ENCODE assay signal across 24 cellular contexts in the genomic region with DNA sequence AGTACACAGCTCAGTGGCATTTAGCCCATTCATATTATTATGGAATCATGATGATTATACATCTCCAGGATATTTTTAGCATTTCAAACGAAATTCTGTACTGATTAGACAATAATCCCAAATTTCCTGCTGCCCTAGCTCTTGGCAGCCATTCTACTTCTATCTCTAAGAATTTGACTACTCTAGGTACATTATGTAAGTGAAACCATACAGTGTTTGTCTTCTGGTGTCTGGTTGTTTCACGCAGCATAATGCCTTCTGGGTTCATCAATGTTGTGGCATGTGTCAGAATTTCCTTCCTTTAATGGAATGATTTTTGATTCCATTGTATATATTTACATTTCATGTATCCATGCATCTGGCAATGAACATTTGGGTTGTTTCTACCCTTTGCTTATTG.
DNase-seq lines count a peak whose midpoint lies in the region; ATAC-seq and TF ChIP-seq lines count a peak whose summit lies in the region.
"Had no signal": no experiment of that assay in that cellular context is flagged by ENCODE, and none has a peak within 500 bp of the region (broad histone marks: within the 10 kb centered on the region; RNA-seq: fewer than 3 reads in every experiment).

No MANE protein-coding gene starts in this region.

- no peaks in the 10 kb centered on the region for H3K9me3 ChIP-seq in neural cell (ENCODE audit: low read length)
- H3K9me3 ChIP-seq in right lobe of liver, result no peaks in the 10 kb centered on the region
- H3K9me3 ChIP-seq in left lung, result no peaks in the 10 kb centered on the region
- H3K9me3 ChIP-seq: BE2C had no signal

- no peaks in the 10 kb centered on the region for H3K9me2 ChIP-seq in neural cell (ENCODE audit: insufficient read depth, low read length)

- DNase-seq in dermis blood vessel endothelial cell (peak; percentile 37), dermis microvascular lymphatic vessel endothelial cell (ENCODE audit: low read depth in 2 of 2) (peak; percentile 80 to 86), iris pigment epithelial cell (ENCODE audit: low read depth) (peak; percentile 53), right lobe of liver (no peak), Right ventricle myocardium superior (no peak), left lung (no peak)
- DNase-seq: 8988T; ACHN; BE2C; C1 segment of cervical spinal cord; CD4-positive, alpha-beta memory T cell; CD4-positive, CD25-positive, alpha-beta regulatory T cell; CD8-positive, alpha-beta memory T cell; COR-L47; DMS 273 treated with DMSO at 0.1 percent for 48 hours; DMS153; DMS53; DMS79; DND-41; EL; GDM1 had no signal

- intact Hi-C loops in right lobe of liver (cut with DNase I) (no loop called here), Right ventricle myocardium superior (cut with DNase I) (no loop called here), left lung (cut with DNase I) (no loop called here)

- H3K4me2 ChIP-seq in neural cell (ENCODE audit: low read length), result no peak overlapping the region
- H3K4me2 ChIP-seq: BLaER1 had no signal

- ATAC-seq in right lobe of liver (no peak), Right ventricle myocardium superior (ENCODE audit: poor library complexity) (no peak), left lung (no peak)
- ATAC-seq: GM12878 had no signal

- no peaks in the 10 kb centered on the region for H3K79me2 ChIP-seq in neural cell (replicated peaks; ENCODE audit: insufficient read depth, low read length)

- TF ChIP-seq RAD21 in neural cell (conservative IDR thresholded peaks at IDR 0.05), result no peak

- H3K27ac ChIP-seq in neural cell (ENCODE audit: low read length) (no peak overlapping the region), right lobe of liver (no peak overlapping the region), left lung (no peak overlapping the region)
- H3K27ac ChIP-seq: BLaER1 had no signal

- no peak overlapping the region for H3K9ac ChIP-seq in neural cell (ENCODE audit: low read length)
- H3K9ac ChIP-seq: BLaER1 had no signal

- H3F3A ChIP-seq in neural cell (ENCODE audit: insufficient read depth, low read length, poor library complexity, severe bottlenecking), result no peaks in the 10 kb centered on the region

- no peaks in the 10 kb centered on the region for H4K20me1 ChIP-seq in neural cell (ENCODE audit: insufficient read depth)
- H4K20me1 ChIP-seq: BLaER1 had no signal

- 61% methylated on average over 2 of the region's 2 CpGs for WGBS in right lobe of liver (ENCODE audit: insufficient coverage, low coverage, low lambda C conversion rate, missing lambda C conversion rate)

- H3K4me1 ChIP-seq in right lobe of liver, result no peaks in the 10 kb centered on the region
- H3K4me1 ChIP-seq in left lung, result no peaks in the 10 kb centered on the region
- H3K4me1 ChIP-seq: BE2C, BLaER1 had no signal

- no peak overlapping the region for H3K4me3 ChIP-seq in neural cell (ENCODE audit: low read length)
- no peak overlapping the region for H3K4me3 ChIP-seq in right lobe of liver
- H3K4me3 ChIP-seq in left lung, result no peak overlapping the region
- H3K4me3 ChIP-seq: BLaER1, GM12878 had no signal

- TF ChIP-seq EP300 in neural cell (conservative IDR thresholded peaks at IDR 0.05; ENCODE audit: poor library complexity, severe bottlenecking), result peak; percentile 84

- H3K36me3 ChIP-seq in neural cell (ENCODE audit: insufficient read depth, low read length) (no peaks in the 10 kb centered on the region), right lobe of liver (no peaks in the 10 kb centered on the region), left lung (no peaks in the 10 kb centered on the region)
- H3K36me3 ChIP-seq: BE2C, BLaER1 had no signal

- no peaks in the 10 kb centered on the region for H3K27me3 ChIP-seq in neural cell (ENCODE audit: insufficient read depth, low read depth, low read length)
- H3K27me3 ChIP-seq in right lobe of liver, result no peaks in the 10 kb centered on the region
- no peaks in the 10 kb centered on the region for H3K27me3 ChIP-seq in left lung
- H3K27me3 ChIP-seq: BE2C, BLaER1 had no signal

- TF ChIP-seq POLR2A in right lobe of liver (IDR thresholded peaks at IDR 0.05), result no peak

- H2AFZ ChIP-seq in neural cell (ENCODE audit: low read depth, low read length), result no peak overlapping the region

- TF ChIP-seq CTCF in neural cell (IDR thresholded peaks at IDR 0.05; ENCODE audit: poor library complexity, severe bottlenecking) (no peak), right lobe of liver (IDR thresholded peaks at IDR 0.05) (no peak), left lung (IDR thresholded peaks at IDR 0.05) (no peak)

TF ChIP-seq in neural cell, 6 proteins besides CTCF, POLR2A, EP300 and RAD21:
- no peak for TF ChIP-seq SMC3 (conservative IDR thresholded peaks at IDR 0.05; ENCODE audit: poor library complexity)
- no peak for TF ChIP-seq EZH2 (IDR thresholded peaks at IDR 0.05; ENCODE audit: borderline replicate concordance, insufficient read depth, low read length, poor library complexity, severe bottlenecking)
- no peak for TF ChIP-seq MXI1 (conservative IDR thresholded peaks at IDR 0.05; ENCODE audit: poor library complexity, severe bottlenecking)
- TF ChIP-seq POLR2AphosphoS5 (IDR thresholded peaks at IDR 0.05), result peak; percentile 81
- TF ChIP-seq, protein P1, sequence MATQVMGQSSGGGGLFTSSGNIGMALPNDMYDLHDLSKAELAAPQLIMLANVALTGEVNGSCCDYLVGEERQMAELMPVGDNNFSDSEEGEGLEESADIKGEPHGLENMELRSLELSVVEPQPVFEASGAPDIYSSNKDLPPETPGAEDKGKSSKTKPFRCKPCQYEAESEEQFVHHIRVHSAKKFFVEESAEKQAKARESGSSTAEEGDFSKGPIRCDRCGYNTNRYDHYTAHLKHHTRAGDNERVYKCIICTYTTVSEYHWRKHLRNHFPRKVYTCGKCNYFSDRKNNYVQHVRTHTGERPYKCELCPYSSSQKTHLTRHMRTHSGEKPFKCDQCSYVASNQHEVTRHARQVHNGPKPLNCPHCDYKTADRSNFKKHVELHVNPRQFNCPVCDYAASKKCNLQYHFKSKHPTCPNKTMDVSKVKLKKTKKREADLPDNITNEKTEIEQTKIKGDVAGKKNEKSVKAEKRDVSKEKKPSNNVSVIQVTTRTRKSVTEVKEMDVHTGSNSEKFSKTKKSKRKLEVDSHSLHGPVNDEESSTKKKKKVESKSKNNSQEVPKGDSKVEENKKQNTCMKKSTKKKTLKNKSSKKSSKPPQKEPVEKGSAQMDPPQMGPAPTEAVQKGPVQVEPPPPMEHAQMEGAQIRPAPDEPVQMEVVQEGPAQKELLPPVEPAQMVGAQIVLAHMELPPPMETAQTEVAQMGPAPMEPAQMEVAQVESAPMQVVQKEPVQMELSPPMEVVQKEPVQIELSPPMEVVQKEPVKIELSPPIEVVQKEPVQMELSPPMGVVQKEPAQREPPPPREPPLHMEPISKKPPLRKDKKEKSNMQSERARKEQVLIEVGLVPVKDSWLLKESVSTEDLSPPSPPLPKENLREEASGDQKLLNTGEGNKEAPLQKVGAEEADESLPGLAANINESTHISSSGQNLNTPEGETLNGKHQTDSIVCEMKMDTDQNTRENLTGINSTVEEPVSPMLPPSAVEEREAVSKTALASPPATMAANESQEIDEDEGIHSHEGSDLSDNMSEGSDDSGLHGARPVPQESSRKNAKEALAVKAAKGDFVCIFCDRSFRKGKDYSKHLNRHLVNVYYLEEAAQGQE (IDR thresholded peaks at IDR 0.05; ENCODE audit: borderline replicate concordance), result no peak
- no peak for TF ChIP-seq TAF1 (IDR thresholded peaks at IDR 0.05; ENCODE audit: low read depth)

Comparison
In these comparisons a context has a peak if more than half of its experiments do, and no peak if none do; other contexts are left out.
1. DNase-seq: peak in dermis blood vessel endothelial cell (single experiment), dermis microvascular lymphatic vessel endothelial cell (2 of 2) and iris pigment epithelial cell (single experiment); none in right lobe of liver (0 of 3), Right ventricle myocardium superior (single experiment) and left lung (0 of 2).